ENCODE assay signal across 14 cellular contexts in genomic region chr3:111730143-111730542, GRCh38.
"Had no signal": no experiment of that assay in that cellular context is flagged by ENCODE, and none has a peak within 500 bp of the region (broad histone marks: within the 10 kb centered on the region; RNA-seq: fewer than 3 reads in every experiment).

No MANE protein-coding gene starts in this region.

- ATAC-seq: activated T-helper 17 cell treated with anti-CD3 and anti-CD28 coated beads, Interleukin-2, amount 50 U/mL, for 72 hours; left lung; stimulated activated memory B cell treated with anti-CD40 and anti-IgM and Interleukin-4, amounts not matched to agents 10 μg/mL and 1 μg/mL and 100 μg/mL, for 72 hours; T-cell; WTC11 had no signal

- H3K4me3 ChIP-seq: heart left ventricle, left lung, SJSA1, transverse colon had no signal

- H3K4me1 Mint-ChIP-seq: activated naive CD4-positive, alpha-beta T cell treated with anti-CD3 and anti-CD28 coated beads, Interleukin-2, amount 10 ng/mL, durations not matched to agents 7 days and 5 days; stimulated activated memory B cell treated with anti-CD40 and anti-IgM and Interleukin-4, amounts not matched to agents 10 μg/mL and 1 μg/mL and 100 μg/mL, for 72 hours; T-cell had no signal

- H3K36me3 Mint-ChIP-seq: stimulated activated memory B cell treated with anti-CD40 and anti-IgM and Interleukin-4, amounts not matched to agents 10 μg/mL and 1 μg/mL and 100 μg/mL, for 72 hours had no signal

- FAIRE-seq: small intestine had no signal

- H3K27ac Mint-ChIP-seq: activated CD4-positive, alpha-beta T cell treated with anti-CD3 and anti-CD28 coated beads, Interleukin-2, amount 10 ng/mL, durations not matched to agents 24 days and 14 days; activated naive CD4-positive, alpha-beta T cell treated with anti-CD3 and anti-CD28 coated beads, Interleukin-2, amount 10 ng/mL, durations not matched to agents 7 days and 5 days; activated T-helper 17 cell treated with anti-CD3 and anti-CD28 coated beads, Interleukin-2, amount 50 U/mL, for 72 hours; stimulated activated memory B cell treated with anti-CD40 and anti-IgM and Interleukin-4, amounts not matched to agents 10 μg/mL and 1 μg/mL and 100 μg/mL, for 72 hours; T-cell; WTC11 had no signal

- DNase-seq: activated CD4-positive, alpha-beta T cell treated with anti-CD3 and anti-CD28 coated beads, Interleukin-2, amount 10 ng/mL, durations not matched to agents 24 days and 14 days; activated CD8-positive, alpha-beta memory T cell treated with anti-CD3 and anti-CD28 coated beads for 24 hours; activated naive CD4-positive, alpha-beta T cell treated with anti-CD3 and anti-CD28 coated beads, Interleukin-2, amount 10 ng/mL, durations not matched to agents 7 days and 5 days; foreskin melanocyte; islet precursor cell; left lung; small intestine; T-cell; transverse colon had no signal

- H3K4me3 Mint-ChIP-seq: activated CD4-positive, alpha-beta T cell treated with anti-CD3 and anti-CD28 coated beads, Interleukin-2, amount 10 ng/mL, durations not matched to agents 24 days and 14 days; activated naive CD4-positive, alpha-beta T cell treated with anti-CD3 and anti-CD28 coated beads, Interleukin-2, amount 10 ng/mL, durations not matched to agents 7 days and 5 days; activated T-helper 17 cell treated with anti-CD3 and anti-CD28 coated beads, Interleukin-2, amount 50 U/mL, for 72 hours; stimulated activated memory B cell treated with anti-CD40 and anti-IgM and Interleukin-4, amounts not matched to agents 10 μg/mL and 1 μg/mL and 100 μg/mL, for 72 hours; T-cell; WTC11 had no signal

- H3K27me3 ChIP-seq: heart left ventricle, left lung, SJSA1, transverse colon had no signal

- H3K9me3 ChIP-seq: heart left ventricle, left lung, SJSA1, transverse colon had no signal

- H3K9me3 Mint-ChIP-seq: activated naive CD4-positive, alpha-beta T cell treated with anti-CD3 and anti-CD28 coated beads, Interleukin-2, amount 10 ng/mL, durations not matched to agents 7 days and 5 days; activated T-helper 17 cell treated with anti-CD3 and anti-CD28 coated beads, Interleukin-2, amount 50 U/mL, for 72 hours had no signal

- H3K4me1 ChIP-seq: left lung had no signal

- H3K27me3 Mint-ChIP-seq: activated CD4-positive, alpha-beta T cell treated with anti-CD3 and anti-CD28 coated beads, Interleukin-2, amount 10 ng/mL, durations not matched to agents 24 days and 14 days; activated naive CD4-positive, alpha-beta T cell treated with anti-CD3 and anti-CD28 coated beads, Interleukin-2, amount 10 ng/mL, durations not matched to agents 7 days and 5 days; activated T-helper 17 cell treated with anti-CD3 and anti-CD28 coated beads, Interleukin-2, amount 50 U/mL, for 72 hours; stimulated activated memory B cell treated with anti-CD40 and anti-IgM and Interleukin-4, amounts not matched to agents 10 μg/mL and 1 μg/mL and 100 μg/mL, for 72 hours; T-cell had no signal

- H3K36me3 ChIP-seq: heart left ventricle, left lung, SJSA1, transverse colon had no signal

- H3K27ac ChIP-seq: left lung, SJSA1, transverse colon had no signal
